ENCODE assay signal across 14 cellular contexts in genomic region chr11:19664896-19665548, GRCh38. TPM values are rescaled to one million over a fixed set of nuclear protein-coding genes. Genes with fewer than 3 reads are reported as not detected.
A peak's percentile ranks its signal among the peaks of the same experiment; 100 is the strongest.
DNase-seq lines count a peak whose midpoint lies in the region; ATAC-seq, FAIRE-seq and TF ChIP-seq lines count a peak whose summit lies in the region.
"Had no signal": no experiment of that assay in that cellular context is flagged by ENCODE, and none has a peak within 500 bp of the region (broad histone marks: within the 10 kb centered on the region; RNA-seq: fewer than 3 reads in every experiment).

No MANE protein-coding gene starts in this region.

- H2AFZ ChIP-seq in IMR-90 (replicated peaks; ENCODE audit: low read length, poor library complexity) = peak overlapping the region; percentile 86

- peak overlapping the region; percentile 42; the same call in 1 of the 2 replicates for H3K18ac ChIP-seq in IMR-90 (ENCODE audit: low read depth, low read length)

- peak overlapping the region; percentile 63; the same call in 1 of the 2 replicates for H3K14ac ChIP-seq in IMR-90 (replicated peaks; ENCODE audit: low read depth, low read length)

- H3K4me3 Mint-ChIP-seq in T-helper 2 cell treated with Interferon-gamma antibody and Interleukin-4, amounts not matched to agents 5 μg/mL and 100 μg/mL, for 36 hours = no peak overlapping the region
- no peak overlapping the region for H3K4me3 Mint-ChIP-seq in activated naive CD8-positive, alpha-beta T cell treated with anti-CD3 and anti-CD28 coated beads, Interleukin-2, amount 50 U/mL, for 24 hours
- no peak overlapping the region for H3K4me3 Mint-ChIP-seq in activated T-cell treated with anti-CD3 and anti-CD28 coated beads, Interleukin-2, amount 50 U/mL, for 24 hours
- H3K4me3 Mint-ChIP-seq: activated T-cell treated with anti-CD3 and anti-CD28 coated beads, Interleukin-2, amount 50 U/mL, for 72 hours; H9 had no signal

- H3K27ac Mint-ChIP-seq in T-helper 2 cell treated with Interferon-gamma antibody and Interleukin-4, amounts not matched to agents 5 μg/mL and 100 μg/mL, for 36 hours = no peak overlapping the region
- no peak overlapping the region for H3K27ac Mint-ChIP-seq in activated naive CD8-positive, alpha-beta T cell treated with anti-CD3 and anti-CD28 coated beads, Interleukin-2, amount 50 U/mL, for 24 hours
- H3K27ac Mint-ChIP-seq in activated T-cell treated with anti-CD3 and anti-CD28 coated beads, Interleukin-2, amount 50 U/mL, for 24 hours = no peak overlapping the region
- H3K27ac Mint-ChIP-seq: activated T-cell treated with anti-CD3 and anti-CD28 coated beads, Interleukin-2, amount 50 U/mL, for 72 hours; H9 had no signal

- peak overlapping the region; percentile 60; the same call in 1 of the 2 replicates for H2BK120ac ChIP-seq in IMR-90 (ENCODE audit: low read depth, low read length)

- H4K8ac ChIP-seq in IMR-90 (ENCODE audit: low read depth in 2 of 2, low read length in 2 of 2) = peak overlapping the region in 1 of 2 experiments; percentile 29; a peak in 2 of 4 replicates

- CTCF ChIA-PET in IMR-90 (lab: Yijun Ruan, JAX) = interaction anchor here (1.6 kb wide), 1 partner anchor 12 kb away, joined by 4 read pairs; no protein-coding TSS in a partner anchor

- H2BK15ac ChIP-seq in IMR-90 (ENCODE audit: low read depth, low read length) = peak overlapping the region; percentile 34; the same call in 1 of the 3 replicates

- TF ChIP-seq POLR2A in IMR-90 (IDR thresholded peaks at IDR 0.05; ENCODE audit: low read depth, low read length) (no peak), GM12891 (IDR thresholded peaks at IDR 0.05; ENCODE audit: low read depth, low read length) (no peak)

- H3K56ac ChIP-seq in IMR-90 (ENCODE audit: extremely low read depth, insufficient read depth, low read length) = no peak overlapping the region

- no peak for TF ChIP-seq CTCF in IMR-90 (conservative IDR thresholded peaks at IDR 0.05; ENCODE audit: low read depth, low read length)

- no peaks in the 10 kb centered on the region for H3K36me3 Mint-ChIP-seq in T-helper 2 cell treated with Interferon-gamma antibody and Interleukin-4, amounts not matched to agents 5 μg/mL and 100 μg/mL, for 36 hours (ENCODE audit: low read depth)
- H3K36me3 Mint-ChIP-seq in activated naive CD8-positive, alpha-beta T cell treated with anti-CD3 and anti-CD28 coated beads, Interleukin-2, amount 50 U/mL, for 24 hours (ENCODE audit: low read depth) = no peaks in the 10 kb centered on the region
- H3K36me3 Mint-ChIP-seq in activated T-cell treated with anti-CD3 and anti-CD28 coated beads, Interleukin-2, amount 50 U/mL, for 24 hours (ENCODE audit: low read depth) = no peaks in the 10 kb centered on the region

- intact Hi-C loops in IMR-90 (cut with micrococcal nuclease) = loop anchor here (5.0 kb wide), 1 partner anchor 68 kb away; no protein-coding TSS in a partner anchor

- H3K9me1 ChIP-seq in IMR-90 (ENCODE audit: insufficient read depth, low read length) = peaks cover 13% of the 10 kb centered on the region

- peaks cover 4% of the 10 kb centered on the region for H3K27me3 Mint-ChIP-seq in T-helper 2 cell treated with Interferon-gamma antibody and Interleukin-4, amounts not matched to agents 5 μg/mL and 100 μg/mL, for 36 hours (ENCODE audit: low read depth)
- H3K27me3 Mint-ChIP-seq in activated naive CD8-positive, alpha-beta T cell treated with anti-CD3 and anti-CD28 coated beads, Interleukin-2, amount 50 U/mL, for 24 hours = no peaks in the 10 kb centered on the region
- H3K27me3 Mint-ChIP-seq in activated T-cell treated with anti-CD3 and anti-CD28 coated beads, Interleukin-2, amount 50 U/mL, for 24 hours = no peaks in the 10 kb centered on the region

- H3K23ac ChIP-seq in IMR-90 (ENCODE audit: low read depth, low read length) = no peak overlapping the region

- H3K4me3 ChIP-seq in IMR-90 (ENCODE audit: insufficient read depth, low read depth, low read length) = no peak overlapping the region
- H3K4me3 ChIP-seq: transverse colon had no signal

- no peaks in the 10 kb centered on the region for H4K20me1 ChIP-seq in IMR-90 (ENCODE audit: insufficient read depth, low read length)

- peaks cover 3% of the 10 kb centered on the region for H3K4me1 Mint-ChIP-seq in T-helper 2 cell treated with Interferon-gamma antibody and Interleukin-4, amounts not matched to agents 5 μg/mL and 100 μg/mL, for 36 hours (ENCODE audit: low read depth)
- peaks cover 3% of the 10 kb centered on the region for H3K4me1 Mint-ChIP-seq in activated naive CD8-positive, alpha-beta T cell treated with anti-CD3 and anti-CD28 coated beads, Interleukin-2, amount 50 U/mL, for 24 hours
- peaks cover 4% of the 10 kb centered on the region for H3K4me1 Mint-ChIP-seq in activated T-cell treated with anti-CD3 and anti-CD28 coated beads, Interleukin-2, amount 50 U/mL, for 24 hours (ENCODE audit: low read depth)

- BruUV-seq in IMR-90 (replicated peaks; lab: Mats Ljungman, UMichigan) = no TSS peak

- H3K79me1 ChIP-seq in IMR-90 (ENCODE audit: low read depth in 1 of 2, low read length in 2 of 2) = no peaks in the 10 kb centered on the region

- in situ Hi-C loops in IMR-90 (cut with MboI; ENCODE audit: low sequenced_read_pairs) = no loop called here

- peak overlapping the region; percentile 54 for H3K4ac ChIP-seq in IMR-90 (ENCODE audit: low read depth, low read length)

- no peak overlapping the region for H2AK5ac ChIP-seq in IMR-90 (ENCODE audit: low read depth, low read length)

- peaks cover 14% of the 10 kb centered on the region for H3K4me1 ChIP-seq in IMR-90 (ENCODE audit: control insufficient read depth, insufficient read depth, low read length)

- POLR2A ChIA-PET in IMR-90 (lab: Charles Lee; ENCODE audit: unreplicated experiment) = no interaction called here

- no peak overlapping the region for H2AK9ac ChIP-seq in IMR-90 (replicated peaks; ENCODE audit: low read depth, low read length, poor library complexity)

- 20% methylated on average over 1 of the region's 4 CpGs; no CpG with 5 or more reads in 1 of the 2 experiments for WGBS in IMR-90 (ENCODE audit: extremely low coverage in 2 of 2, insufficient read length in 1 of 2), 2 experiments

- no peaks in the 10 kb centered on the region for H3K27me3 ChIP-seq in IMR-90 (ENCODE audit: control insufficient read depth, insufficient read depth, low read length)
- H3K27me3 ChIP-seq: transverse colon had no signal

- peak; percentile 75 for DNase-seq in IMR-90
- peak; percentile 75 for DNase-seq in SKM-1 treated with dmso at 0.1 percent for 144 hours (lab: John Stamatoyannopoulos, UW; ENCODE audit: unreplicated experiment)
- DNase-seq in globus pallidus (ENCODE audit: low spot score) = peak; percentile 38
- DNase-seq in renal cortical epithelial cell (ENCODE audit: low read depth) = peak; percentile 47
- DNase-seq in T-helper 2 cell treated with Interferon-gamma antibody and Interleukin-4, amounts not matched to agents 5 μg/mL and 100 μg/mL, for 36 hours (ENCODE audit: low spot score) = no peak
- DNase-seq in activated naive CD8-positive, alpha-beta T cell treated with anti-CD3 and anti-CD28 coated beads, Interleukin-2, amount 50 U/mL, for 24 hours = no peak
- DNase-seq in activated T-cell treated with anti-CD3 and anti-CD28 coated beads, Interleukin-2, amount 50 U/mL, for 24 hours = no peak
- no peak for DNase-seq in GM12891 (ENCODE audit: insufficient read length, low spot score)
- DNase-seq: activated T-cell treated with anti-CD3 and anti-CD28 coated beads, Interleukin-2, amount 50 U/mL, for 72 hours; cortex of kidney; H9; NCI-H1092 treated with DMSO at 0.1 percent for 48 hours; transverse colon had no signal

- peak overlapping the region; percentile 15; the same call in 1 of the 2 replicates for H4K5ac ChIP-seq in IMR-90 (ENCODE audit: low read depth, low read length)

- H3K9me3 Mint-ChIP-seq in T-helper 2 cell treated with Interferon-gamma antibody and Interleukin-4, amounts not matched to agents 5 μg/mL and 100 μg/mL, for 36 hours = no peaks in the 10 kb centered on the region
- no peaks in the 10 kb centered on the region for H3K9me3 Mint-ChIP-seq in activated naive CD8-positive, alpha-beta T cell treated with anti-CD3 and anti-CD28 coated beads, Interleukin-2, amount 50 U/mL, for 24 hours
- H3K9me3 Mint-ChIP-seq in activated T-cell treated with anti-CD3 and anti-CD28 coated beads, Interleukin-2, amount 50 U/mL, for 24 hours = no peaks in the 10 kb centered on the region
- H3K9me3 Mint-ChIP-seq: activated T-cell treated with anti-CD3 and anti-CD28 coated beads, Interleukin-2, amount 50 U/mL, for 72 hours had no signal

- ATAC-seq in IMR-90 (ENCODE audit: low read depth) = peak; percentile 79
- no peak for ATAC-seq in activated naive CD8-positive, alpha-beta T cell treated with anti-CD3 and anti-CD28 coated beads, Interleukin-2, amount 50 U/mL, for 24 hours
- ATAC-seq: activated T-cell treated with anti-CD3 and anti-CD28 coated beads, Interleukin-2, amount 50 U/mL, for 72 hours had no signal

- no peak overlapping the region for H3K27ac ChIP-seq in IMR-90 (ENCODE audit: insufficient read depth, low read length)
- H3K27ac ChIP-seq: neutrophil, transverse colon had no signal

- FAIRE-seq in GM12891 (lab: Jason Lieb, UNC) = no peak

- TF ChIP-seq RAD21 in IMR-90 (IDR thresholded peaks at IDR 0.05; ENCODE audit: low read length) = no peak

- no peak overlapping the region for H3K9ac ChIP-seq in IMR-90 (ENCODE audit: low read depth, low read length)

- no peaks in the 10 kb centered on the region for H3K36me3 ChIP-seq in IMR-90 (ENCODE audit: control insufficient read depth, insufficient read depth, low read length)
- H3K36me3 ChIP-seq: neutrophil, transverse colon had no signal

- no peaks in the 10 kb centered on the region for H3K9me3 ChIP-seq in IMR-90 (ENCODE audit: control insufficient read depth, insufficient read depth, low read length)
- H3K9me3 ChIP-seq: neutrophil, transverse colon had no signal

- peak overlapping the region; percentile 11; the same call in 1 of the 2 replicates for H2BK20ac ChIP-seq in IMR-90 (ENCODE audit: low read depth, low read length)

- dilution Hi-C loops in IMR-90 (cut with HindIII; ENCODE audit: low sequenced_read_pairs, unreplicated experiment) = no loop called here

- no peak overlapping the region for H4K91ac ChIP-seq in IMR-90 (ENCODE audit: insufficient read depth, low read depth, low read length)

- H2BK5ac ChIP-seq in IMR-90 (ENCODE audit: low read depth, low read length, poor library complexity, severe bottlenecking) = no peak overlapping the region

- peak overlapping the region; percentile 45 for H3K4me2 ChIP-seq in IMR-90 (ENCODE audit: low read depth, low read length)

TF ChIP-seq in IMR-90, 13 proteins besides CTCF, POLR2A, EP300 and RAD21 (continues in another document):
- no peak for TF ChIP-seq SMC3 (IDR thresholded peaks at IDR 0.05; ENCODE audit: low read depth, low read length)

TF ChIP-seq in GM12891, 5 proteins besides CTCF, POLR2A, EP300 and RAD21 (continues in another document):
- TF ChIP-seq SPI1 (IDR thresholded peaks at IDR 0.05; ENCODE audit: low read depth, low read length) (no peak), POLR2AphosphoS5 (IDR thresholded peaks at IDR 0.05; ENCODE audit: low read depth, low read length) (no peak), TAF1 (IDR thresholded peaks at IDR 0.05; ENCODE audit: low read depth, low read length) (no peak)

RNA-seq across cellular contexts. Expression of gene NAV2, which starts 47.6 kb away (rescaled TPM):
- 4.5 and 4.7 TPM in 2 replicates for total RNA-seq in IMR-90 (2012; rRNA removed)
- polyA plus RNA-seq in IMR-90 (2012; rRNA removed) = 12.3 and 12.6 TPM in 2 replicates
- 4.9 and 7.2 TPM in 2 replicates for polyA plus RNA-seq in IMR-90 (2012; cell fraction: cytosol; rRNA removed)
- polyA plus RNA-seq in IMR-90 (2012; cell fraction: nucleus; rRNA removed; ENCODE audit: low replicate concordance) = 50.0 and 63.2 TPM in 2 replicates
- 8.5 and 41.1 TPM in 2 replicates for total RNA-seq in renal cortical epithelial cell
- polyA plus RNA-seq in GM12891 (2012; ENCODE audit: low read depth, missing spikeins) = 0.72 TPM

Comparison
In these comparisons a context has a peak if more than half of its experiments do, and no peak if none do; other contexts are left out.
1. DNase-seq: peak in IMR-90 (single experiment), SKM-1 treated with dmso at 0.1 percent for 144 hours (single experiment), globus pallidus (single experiment) and renal cortical epithelial cell (single experiment); none in T-helper 2 cell treated with Interferon-gamma antibody and Interleukin-4, amounts not matched to agents 5 μg/mL and 100 μg/mL, for 36 hours (single experiment), activated naive CD8-positive, alpha-beta T cell treated with anti-CD3 and anti-CD28 coated beads, Interleukin-2, amount 50 U/mL, for 24 hours (single experiment), activated T-cell treated with anti-CD3 and anti-CD28 coated beads, Interleukin-2, amount 50 U/mL, for 24 hours (single experiment) and GM12891 (single experiment).